1 cellular context compared by ENCODE assay signal in the genomic region with DNA sequence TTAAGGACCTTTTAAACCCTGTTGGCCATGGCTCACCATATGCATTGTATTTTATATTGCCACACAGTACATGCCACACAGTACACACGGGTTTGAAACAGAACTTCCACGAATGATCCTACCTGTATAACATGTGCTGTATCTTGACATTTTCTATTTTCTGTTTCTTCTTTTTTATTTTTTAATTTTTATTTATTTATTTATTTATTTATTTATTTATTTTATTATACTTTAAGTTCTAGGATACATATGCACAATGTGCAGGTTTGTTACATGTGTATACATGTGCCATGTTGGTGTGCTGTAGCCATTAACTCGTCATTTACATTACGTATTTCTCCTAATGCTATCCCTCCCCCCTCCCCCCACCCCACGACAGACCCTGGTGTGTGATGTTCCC.
TF ChIP-seq lines count a peak whose summit lies in the region.

No MANE protein-coding gene starts in this region.

TF ChIP-seq in HEK293, 187 proteins besides CTCF, POLR2A, EP300 and RAD21 (continued from another document):
- TF ChIP-seq, protein P1, sequence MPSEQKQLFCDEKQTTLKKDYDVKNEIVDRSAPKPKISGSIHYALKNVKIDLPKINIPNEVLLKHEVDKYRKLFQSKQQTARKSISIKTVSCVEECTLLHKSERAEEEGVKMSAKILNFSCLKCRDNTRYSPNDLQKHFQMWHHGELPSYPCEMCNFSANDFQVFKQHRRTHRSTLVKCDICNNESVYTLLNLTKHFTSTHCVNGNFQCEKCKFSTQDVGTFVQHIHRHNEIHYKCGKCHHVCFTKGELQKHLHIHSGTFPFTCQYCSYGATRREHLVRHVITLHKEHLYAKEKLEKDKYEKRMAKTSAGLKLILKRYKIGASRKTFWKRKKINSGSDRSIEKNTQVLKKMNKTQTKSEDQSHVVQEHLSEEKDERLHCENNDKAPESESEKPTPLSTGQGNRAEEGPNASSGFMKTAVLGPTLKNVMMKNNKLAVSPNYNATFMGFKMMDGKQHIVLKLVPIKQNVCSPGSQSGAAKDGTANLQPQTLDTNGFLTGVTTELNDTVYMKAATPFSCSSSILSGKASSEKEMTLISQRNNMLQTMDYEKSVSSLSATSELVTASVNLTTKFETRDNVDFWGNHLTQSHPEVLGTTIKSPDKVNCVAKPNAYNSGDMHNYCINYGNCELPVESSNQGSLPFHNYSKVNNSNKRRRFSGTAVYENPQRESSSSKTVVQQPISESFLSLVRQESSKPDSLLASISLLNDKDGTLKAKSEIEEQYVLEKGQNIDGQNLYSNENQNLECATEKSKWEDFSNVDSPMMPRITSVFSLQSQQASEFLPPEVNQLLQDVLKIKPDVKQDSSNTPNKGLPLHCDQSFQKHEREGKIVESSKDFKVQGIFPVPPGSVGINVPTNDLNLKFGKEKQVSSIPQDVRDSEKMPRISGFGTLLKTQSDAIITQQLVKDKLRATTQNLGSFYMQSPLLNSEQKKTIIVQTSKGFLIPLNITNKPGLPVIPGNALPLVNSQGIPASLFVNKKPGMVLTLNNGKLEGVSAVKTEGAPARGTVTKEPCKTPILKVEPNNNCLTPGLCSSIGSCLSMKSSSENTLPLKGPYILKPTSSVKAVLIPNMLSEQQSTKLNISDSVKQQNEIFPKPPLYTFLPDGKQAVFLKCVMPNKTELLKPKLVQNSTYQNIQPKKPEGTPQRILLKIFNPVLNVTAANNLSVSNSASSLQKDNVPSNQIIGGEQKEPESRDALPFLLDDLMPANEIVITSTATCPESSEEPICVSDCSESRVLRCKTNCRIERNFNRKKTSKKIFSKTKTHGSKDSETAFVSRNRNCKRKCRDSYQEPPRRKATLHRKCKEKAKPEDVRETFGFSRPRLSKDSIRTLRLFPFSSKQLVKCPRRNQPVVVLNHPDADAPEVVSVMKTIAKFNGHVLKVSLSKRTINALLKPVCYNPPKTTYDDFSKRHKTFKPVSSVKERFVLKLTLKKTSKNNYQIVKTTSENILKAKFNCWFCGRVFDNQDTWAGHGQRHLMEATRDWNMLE (tag by site-specific recombination; conservative IDR thresholded peaks at IDR 0.05; ENCODE audit: low read depth): peak; percentile 79
- TF ChIP-seq, protein P2, sequence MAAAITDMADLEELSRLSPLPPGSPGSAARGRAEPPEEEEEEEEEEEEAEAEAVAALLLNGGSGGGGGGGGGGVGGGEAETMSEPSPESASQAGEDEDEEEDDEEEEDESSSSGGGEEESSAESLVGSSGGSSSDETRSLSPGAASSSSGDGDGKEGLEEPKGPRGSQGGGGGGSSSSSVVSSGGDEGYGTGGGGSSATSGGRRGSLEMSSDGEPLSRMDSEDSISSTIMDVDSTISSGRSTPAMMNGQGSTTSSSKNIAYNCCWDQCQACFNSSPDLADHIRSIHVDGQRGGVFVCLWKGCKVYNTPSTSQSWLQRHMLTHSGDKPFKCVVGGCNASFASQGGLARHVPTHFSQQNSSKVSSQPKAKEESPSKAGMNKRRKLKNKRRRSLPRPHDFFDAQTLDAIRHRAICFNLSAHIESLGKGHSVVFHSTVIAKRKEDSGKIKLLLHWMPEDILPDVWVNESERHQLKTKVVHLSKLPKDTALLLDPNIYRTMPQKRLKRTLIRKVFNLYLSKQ (tag by site-specific recombination; IDR thresholded peaks at IDR 0.05; ENCODE audit: borderline replicate concordance): 0 out of 2 replicates have a peak, but pooled peaks have one; percentile 16
